Comparison of ENCODE assay signal across 12 cellular contexts in genomic region chr20:23147647-23147963, GRCh38.
A peak's percentile ranks its signal among the peaks of the same experiment; 100 is the strongest.
DNase-seq lines count a peak whose midpoint lies in the region; ATAC-seq, FAIRE-seq and TF ChIP-seq lines count a peak whose summit lies in the region.
"Had no signal": no experiment of that assay in that cellular context is flagged by ENCODE, and none has a peak within 500 bp of the region (broad histone marks: within the 10 kb centered on the region; RNA-seq: fewer than 3 reads in every experiment).

No MANE protein-coding gene starts in this region.

- TF ChIP-seq CTCF in MCF 10A (IDR thresholded peaks at IDR 0.05; ENCODE audit: unreplicated experiment) (no peak), breast epithelium (IDR thresholded peaks at IDR 0.05) (no peak), astrocyte (IDR thresholded peaks at IDR 0.05; ENCODE audit: insufficient read depth, low read depth, low read length) (no peak), upper lobe of left lung (IDR thresholded peaks at IDR 0.05) (no peak)

- peak overlapping the region in 1 of 2 donors; percentile 80 for H3K27ac ChIP-seq in breast epithelium
- H3K27ac ChIP-seq in astrocyte (ENCODE audit: low read depth, low read length) = peak overlapping the region; percentile 81
- peak overlapping the region; percentile 27 to 67 for H3K27ac ChIP-seq in mucosa of rectum (ENCODE audit: low read depth in 2 of 2, low read length in 2 of 2)
- H3K27ac ChIP-seq in upper lobe of left lung = peak overlapping the region; percentile 73 to 88 (median 81)

- CTCF ChIA-PET in MCF 10A (lab: Yijun Ruan, JAX) = interaction anchor here (1.1 to 6.1 kb wide), 12 partner anchors 11 to 456 kb away, joined by 3 to 32 read pairs (median 4); no protein-coding TSS in a partner anchor

- H3K27ac Mint-ChIP-seq in MCF 10A (ENCODE audit: low read depth, unreplicated experiment) (peak overlapping the region; percentile 89), astrocyte (ENCODE audit: unreplicated experiment) (peak overlapping the region; percentile 15)

- H3K9me3 Mint-ChIP-seq in MCF 10A (ENCODE audit: unreplicated experiment) (no peaks in the 10 kb centered on the region), astrocyte (ENCODE audit: unreplicated experiment) (no peaks in the 10 kb centered on the region)

- H3K79me2 ChIP-seq in astrocyte (ENCODE audit: insufficient read depth, low read length) = no peaks in the 10 kb centered on the region

- peak overlapping the region; percentile 28 for H3K4me3 Mint-ChIP-seq in MCF 10A (ENCODE audit: unreplicated experiment)
- no peak overlapping the region for H3K4me3 Mint-ChIP-seq in astrocyte (ENCODE audit: unreplicated experiment)

- H3K36me3 ChIP-seq in breast epithelium (no peaks in the 10 kb centered on the region), astrocyte (ENCODE audit: insufficient read depth, low read length) (no peaks in the 10 kb centered on the region), mucosa of rectum (ENCODE audit: control insufficient read depth in 2 of 2, insufficient read depth in 2 of 2, low read length in 2 of 2) (no peaks in the 10 kb centered on the region), upper lobe of left lung (no peaks in the 10 kb centered on the region)
- H3K36me3 ChIP-seq: gastroesophageal sphincter had no signal

- no peaks in the 10 kb centered on the region for H4K20me1 ChIP-seq in astrocyte (ENCODE audit: insufficient read depth, low read length)

- H3K4me3 ChIP-seq in breast epithelium (no peak overlapping the region), astrocyte (ENCODE audit: insufficient read depth, low read depth, low read length) (no peak overlapping the region), mucosa of rectum (ENCODE audit: low read length in 2 of 2) (no peak overlapping the region), upper lobe of left lung (no peak overlapping the region)
- H3K4me3 ChIP-seq: gastroesophageal sphincter had no signal

- peak overlapping the region; percentile 26 for H2AFZ ChIP-seq in astrocyte (ENCODE audit: low read depth, low read length)

- no TSS peak for BruUV-seq in MCF 10A (replicated peaks; lab: Mats Ljungman, UMichigan)

- TF ChIP-seq POLR2A in breast epithelium (IDR thresholded peaks at IDR 0.05) (no peak), upper lobe of left lung (IDR thresholded peaks at IDR 0.05) (no peak)

- H3K4me1 ChIP-seq in breast epithelium = peaks cover 0 to 4% of the 10 kb centered on the region in 2 donors
- peaks cover 69% of the 10 kb centered on the region for H3K4me1 ChIP-seq in astrocyte (ENCODE audit: insufficient read depth, low read length)
- H3K4me1 ChIP-seq in mucosa of rectum (ENCODE audit: control insufficient read depth in 2 of 2, insufficient read depth in 2 of 2, low read length in 2 of 2) = peaks cover 0 to 11% of the 10 kb centered on the region in 2 donors
- peaks cover 54 to 64% (median 60%) of the 10 kb centered on the region in 4 donors for H3K4me1 ChIP-seq in upper lobe of left lung

- peak overlapping the region; percentile 48 for H3K9ac ChIP-seq in astrocyte (ENCODE audit: low read length)
- H3K9ac ChIP-seq in mucosa of rectum (ENCODE audit: low read depth in 1 of 2, low read length in 2 of 2) = no peak overlapping the region

- H3K36me3 Mint-ChIP-seq in MCF 10A (ENCODE audit: insufficient read depth, unreplicated experiment) (peaks cover 4% of the 10 kb centered on the region), astrocyte (ENCODE audit: low read depth, unreplicated experiment) (no peaks in the 10 kb centered on the region)

- DNase-seq in MCF 10A (ENCODE audit: unreplicated experiment) (no peak), breast epithelium (ENCODE audit: low spot score in 2 of 2) (no peak), astrocyte (ENCODE audit: low read depth) (no peak), upper lobe of left lung (no peak)
- DNase-seq in stimulated activated CD4-positive, alpha-beta T cell treated with anti-CD3 and anti-CD28 coated beads, Interleukin-1b, Interleukin-23, amount 100 ng/mL, for 48 hours = no peak
- DNase-seq: DMS79 treated with DMSO at 0.1 percent for 48 hours, T-helper 9 cell had no signal

- H3K27me3 Mint-ChIP-seq in MCF 10A (ENCODE audit: insufficient read depth, unreplicated experiment) = no peaks in the 10 kb centered on the region
- H3K27me3 Mint-ChIP-seq in astrocyte (ENCODE audit: low read depth, unreplicated experiment) = no peaks in the 10 kb centered on the region

- no peaks in the 10 kb centered on the region for H3K27me3 ChIP-seq in breast epithelium
- no peaks in the 10 kb centered on the region for H3K27me3 ChIP-seq in astrocyte (ENCODE audit: insufficient read depth, low read length)
- no peaks in the 10 kb centered on the region for H3K27me3 ChIP-seq in mucosa of rectum (ENCODE audit: control insufficient read depth in 2 of 2, insufficient read depth in 2 of 2, low read length in 2 of 2)
- H3K27me3 ChIP-seq in upper lobe of left lung = no peaks in the 10 kb centered on the region
- H3K27me3 ChIP-seq: gastroesophageal sphincter had no signal

- H3K9me3 ChIP-seq in breast epithelium (no peaks in the 10 kb centered on the region), astrocyte (ENCODE audit: insufficient read depth, low read depth, low read length) (no peaks in the 10 kb centered on the region), mucosa of rectum (ENCODE audit: control insufficient read depth in 2 of 2, low read length in 2 of 2) (no peaks in the 10 kb centered on the region), upper lobe of left lung (no peaks in the 10 kb centered on the region)
- H3K9me3 ChIP-seq: gastroesophageal sphincter had no signal

- H3K4me2 ChIP-seq in astrocyte (ENCODE audit: low read length) = peak overlapping the region; percentile 68

- no peak for TF ChIP-seq EP300 in upper lobe of left lung (IDR thresholded peaks at IDR 0.05)

- ATAC-seq in upper lobe of left lung (ENCODE audit: low FRiP score in 2 of 2) = no peak
- ATAC-seq in HG03095 (IDR thresholded peaks at IDR 0.05; ENCODE audit: unreplicated experiment) = no peak
- no peak for ATAC-seq in GM19351 (IDR thresholded peaks at IDR 0.05; ENCODE audit: unreplicated experiment)

- peaks cover 60% of the 10 kb centered on the region for H3K4me1 Mint-ChIP-seq in MCF 10A (ENCODE audit: insufficient read depth, unreplicated experiment)
- peaks cover 32% of the 10 kb centered on the region for H3K4me1 Mint-ChIP-seq in astrocyte (ENCODE audit: low read depth, unreplicated experiment)

- FAIRE-seq in astrocyte (lab: Jason Lieb, UNC) = peak; percentile 20
- FAIRE-seq: GM12891 had no signal

- POLR2A ChIA-PET in MCF 10A (lab: Yijun Ruan, JAX) = interaction anchor here (0.7 to 16.9 kb wide), 8 partner anchors 10 to 384 kb away, joined by 3 to 555 read pairs (median 4); no protein-coding TSS in a partner anchor

- intact Hi-C loops in MCF 10A (cut with micrococcal nuclease) (loop anchor here (10.0 kb wide), 1 partner anchor 773 kb away; no protein-coding TSS in a partner anchor), breast epithelium (cut with DNase I; ENCODE audit: low total_unique reads) (no loop called here)

- 41 to 56% methylated on average over 4 of the region's 4 CpGs for WGBS in upper lobe of left lung, 2 donors
